In genomic region chr5:171942112-171942516, GRCh38 we compare ENCODE assay signal across 8 cellular contexts.
DNase-seq lines count a peak whose midpoint lies in the region; ATAC-seq and TF ChIP-seq lines count a peak whose summit lies in the region.
"Not testable (repeated sequence)": the region's sequence is repeated elsewhere in the genome, so short reads cannot be mapped to it uniquely, and the experiment has no call there.

No MANE protein-coding gene starts in this region.

- 0 out of 2 replicates have a peak overlapping the region, but pooled peaks have one; percentile 34 for H3K27ac ChIP-seq in GM23338 (ENCODE audit: low read depth)
- peak overlapping the region; percentile 31 for H3K27ac ChIP-seq in hepatocyte

- not testable (repeated sequence) for H3K9me2 ChIP-seq in GM23338 (ENCODE audit: insufficient read depth); hepatocyte (replicated peaks; ENCODE audit: insufficient read depth)

- H3K79me2 ChIP-seq in GM23338 (replicated peaks; ENCODE audit: insufficient read depth) (peaks cover 96% of the 10 kb centered on the region), hepatocyte (peaks cover 80% of the 10 kb centered on the region)

- peaks cover 18% of the 10 kb centered on the region for H3K4me1 ChIP-seq in GM23338 (ENCODE audit: insufficient read depth)
- H3K4me1 ChIP-seq in hepatocyte (ENCODE audit: insufficient read depth): peaks cover 35% of the 10 kb centered on the region

- not testable (repeated sequence) for H3K27me3 ChIP-seq in GM23338 (ENCODE audit: insufficient read depth); hepatocyte

- not testable (repeated sequence) for H3K36me3 Mint-ChIP-seq in GM23338 (ENCODE audit: low read depth)
- peaks cover 10% of the 10 kb centered on the region for H3K36me3 Mint-ChIP-seq in activated T-cell treated with anti-CD3 and anti-CD28 coated beads, Interleukin-2, amount 50 U/mL, for 4 hours (ENCODE audit: insufficient read depth)

- not testable (repeated sequence) for H3K4me3 ChIP-seq in GM23338, hepatocyte

- DNase-seq in DMS 273 (lab: John Stamatoyannopoulos, UW; ENCODE audit: unreplicated experiment): peak; percentile 16
- DNase-seq in GM23338 (ENCODE audit: low spot score); activated T-cell treated with anti-CD3 and anti-CD28 coated beads, Interleukin-2, amount 50 U/mL, for 4 hours; hepatocyte (ENCODE audit: low spot score); stimulated activated naive CD8-positive, alpha-beta T cell treated with anti-CD3 and anti-CD28 coated beads, Interleukin-15, Interleukin-2, amounts not matched to agents 100 U/mL and 50 U/mL, for 24 hours: not testable (repeated sequence)
- DNase-seq in NCI-H524 treated with DMSO at 0.1 percent for 48 hours (lab: John Stamatoyannopoulos, UW): peak; percentile 39

- not testable (repeated sequence) for H3K9me3 Mint-ChIP-seq in GM23338; activated T-cell treated with anti-CD3 and anti-CD28 coated beads, Interleukin-2, amount 50 U/mL, for 4 hours

- H3K27me3 Mint-ChIP-seq in GM23338 (ENCODE audit: insufficient read depth, low read depth, poor library complexity); activated T-cell treated with anti-CD3 and anti-CD28 coated beads, Interleukin-2, amount 50 U/mL, for 4 hours (ENCODE audit: low read depth): not testable (repeated sequence)

- not testable (repeated sequence) for H3K36me3 ChIP-seq in GM23338 (ENCODE audit: insufficient read depth); hepatocyte (replicated peaks; ENCODE audit: insufficient read depth, low read depth)

- not testable (repeated sequence) for H3F3A ChIP-seq in GM23338 (replicated peaks; ENCODE audit: low read depth)

- H4K20me1 ChIP-seq in GM23338 (replicated peaks; ENCODE audit: insufficient read depth) (peaks cover 27% of the 10 kb centered on the region), hepatocyte (ENCODE audit: insufficient read depth, poor library complexity, severe bottlenecking) (peaks cover 32% of the 10 kb centered on the region)

- not testable (repeated sequence) for H3K27ac Mint-ChIP-seq in GM23338

- H2AFZ ChIP-seq in GM23338, hepatocyte: not testable (repeated sequence)

- peaks cover 30% of the 10 kb centered on the region for H3K4me1 Mint-ChIP-seq in GM23338
- peaks cover 46% of the 10 kb centered on the region for H3K4me1 Mint-ChIP-seq in activated T-cell treated with anti-CD3 and anti-CD28 coated beads, Interleukin-2, amount 50 U/mL, for 4 hours (ENCODE audit: low read depth)

- 71% methylated on average over 4 of the region's 6 CpGs for WGBS in hepatocyte (ENCODE audit: low lambda C conversion rate, missing lambda C conversion rate)

- ATAC-seq in GM19025 (IDR thresholded peaks at IDR 0.05; ENCODE audit: low read depth, unreplicated experiment): peak; percentile 39
- ATAC-seq in GM23338: not testable (repeated sequence)
- ATAC-seq in HG03135 (IDR thresholded peaks at IDR 0.05; ENCODE audit: unreplicated experiment): peak; percentile 54
- peak; percentile 57 to 66 for ATAC-seq in activated T-cell treated with anti-CD3 and anti-CD28 coated beads, Interleukin-2, amount 50 U/mL, for 4 hours
- ATAC-seq in stimulated activated naive CD8-positive, alpha-beta T cell treated with anti-CD3 and anti-CD28 coated beads, Interleukin-15, Interleukin-2, amounts not matched to agents 100 U/mL and 50 U/mL, for 24 hours: peak; percentile 9

- not testable (repeated sequence) for TF ChIP-seq CTCF in GM23338 (conservative IDR thresholded peaks at IDR 0.05; ENCODE audit: low read depth in 2 of 2); hepatocyte (IDR thresholded peaks at IDR 0.05; ENCODE audit: poor library complexity)

- H3K4me2 ChIP-seq in GM23338, hepatocyte: not testable (repeated sequence)

- not testable (repeated sequence) for H3K4me3 Mint-ChIP-seq in GM23338; activated T-cell treated with anti-CD3 and anti-CD28 coated beads, Interleukin-2, amount 50 U/mL, for 4 hours

- H3K9me3 ChIP-seq in hepatocyte (ENCODE audit: low read depth): not testable (repeated sequence)
